In the genomic region with DNA sequence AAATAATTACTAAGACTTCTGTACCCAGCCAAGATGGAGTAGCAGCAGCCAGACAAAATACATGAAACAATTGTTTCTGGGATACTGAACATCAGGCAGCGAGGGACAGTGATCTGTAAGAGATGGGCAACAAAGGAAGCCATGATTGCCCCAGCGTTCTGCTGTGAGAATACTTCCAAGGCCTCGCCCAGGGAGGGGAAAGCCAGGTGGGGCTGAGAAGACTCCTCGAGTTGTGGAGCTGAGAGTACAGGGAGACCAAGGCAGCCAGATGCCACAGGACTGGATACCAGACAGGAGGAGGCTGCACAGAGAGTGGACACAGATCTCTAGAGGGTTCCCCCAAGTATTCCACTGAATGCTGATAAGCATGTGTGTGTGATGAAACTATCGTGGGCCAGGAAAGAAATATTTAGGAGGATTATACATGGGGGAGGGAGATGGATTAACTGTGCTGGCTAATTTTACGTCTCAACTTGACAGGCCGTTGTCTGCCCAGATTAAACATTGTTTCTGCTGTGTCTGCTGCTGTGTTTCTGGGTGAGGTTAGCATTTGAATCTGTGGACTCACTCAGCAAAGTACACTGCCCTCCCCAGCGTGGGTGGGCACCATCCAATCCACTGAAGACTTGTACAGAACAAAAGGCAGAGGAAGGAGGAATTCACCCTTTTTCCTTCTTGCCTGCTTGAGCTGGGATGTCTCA, we compare ENCODE assay signal across 20 cellular contexts. TPM values are rescaled to one million over a fixed set of nuclear protein-coding genes. Genes with fewer than 3 reads are reported as not detected.
"Had no signal": no experiment of that assay in that cellular context is flagged by ENCODE, and none has a peak within 500 bp of the region (broad histone marks: within the 10 kb centered on the region; RNA-seq: fewer than 3 reads in every experiment).

No MANE protein-coding gene starts in this region.

- H3K4me1 Mint-ChIP-seq: activated CD8-positive, alpha-beta memory T cell treated with anti-CD3 and anti-CD28 coated beads, Interleukin-2, amount 10 ng/mL, durations not matched to agents 7 days and 5 days; activated naive CD8-positive, alpha-beta T cell treated with anti-CD3 and anti-CD28 coated beads for 36 hours had no signal

- H3K27me3 Mint-ChIP-seq: activated naive CD8-positive, alpha-beta T cell treated with anti-CD3 and anti-CD28 coated beads for 36 hours had no signal

- DNase-seq: activated CD4-positive, alpha-beta T cell treated with anti-CD3 and anti-CD28 coated beads, Interleukin-2, amount 50 U/mL, for 4 hours; activated CD8-positive, alpha-beta memory T cell treated with anti-CD3 and anti-CD28 coated beads, Interleukin-2, amount 10 ng/mL, durations not matched to agents 7 days and 5 days; activated gamma-delta T cell treated with Interleukin-2 at 50 U/mL for 16 hours; activated naive CD8-positive, alpha-beta T cell treated with anti-CD3 and anti-CD28 coated beads for 36 hours; activated T-cell treated with anti-CD3 and anti-CD28 coated beads, Interleukin-2, amount 50 U/mL, for 24 hours; anterior cingulate cortex; gastrocnemius medialis; heart right ventricle; kidney; naive thymus-derived CD4-positive, alpha-beta T cell; nucleus accumbens; right lobe of liver; stimulated activated CD4-positive, alpha-beta T cell treated with anti-CD3 and anti-CD28 coated beads, Interleukin-12 subunit alpha, Interleukin-12 subunit beta, amount 100 ng/mL, for 4 hours; stimulated activated CD4-positive, alpha-beta T cell treated with anti-CD3 and anti-CD28 coated beads, Interleukin-2, amount 100 ng/mL, for 48 hours; T-helper 2 cell; uterus had no signal

- H3K4me3 ChIP-seq: gastrocnemius medialis, heart right ventricle, right lobe of liver, uterus had no signal

- H3K36me3 ChIP-seq: gastrocnemius medialis, heart right ventricle, right lobe of liver, uterus had no signal

- H3K27ac ChIP-seq: gastrocnemius medialis, right lobe of liver had no signal

- H3K4me3 Mint-ChIP-seq: activated CD8-positive, alpha-beta memory T cell treated with anti-CD3 and anti-CD28 coated beads, Interleukin-2, amount 10 ng/mL, durations not matched to agents 7 days and 5 days; activated naive CD8-positive, alpha-beta T cell treated with anti-CD3 and anti-CD28 coated beads for 36 hours; activated T-cell treated with anti-CD3 and anti-CD28 coated beads, Interleukin-2, amount 50 U/mL, for 24 hours; naive thymus-derived CD4-positive, alpha-beta T cell; stimulated activated naive CD8-positive, alpha-beta T cell treated with anti-CD3 and anti-CD28 coated beads, Interleukin-15, Interleukin-2, amounts not matched to agents 100 ng/mL and 50 ng/mL, for 24 hours had no signal

- H3K9me3 ChIP-seq: gastrocnemius medialis, right lobe of liver, uterus had no signal

- H3K27ac Mint-ChIP-seq: activated CD8-positive, alpha-beta memory T cell treated with anti-CD3 and anti-CD28 coated beads, Interleukin-2, amount 10 ng/mL, durations not matched to agents 7 days and 5 days; activated naive CD8-positive, alpha-beta T cell treated with anti-CD3 and anti-CD28 coated beads for 36 hours; activated T-cell treated with anti-CD3 and anti-CD28 coated beads, Interleukin-2, amount 50 U/mL, for 24 hours; naive thymus-derived CD4-positive, alpha-beta T cell; progenitor cell of endocrine pancreas; stimulated activated naive CD8-positive, alpha-beta T cell treated with anti-CD3 and anti-CD28 coated beads, Interleukin-15, Interleukin-2, amounts not matched to agents 100 ng/mL and 50 ng/mL, for 24 hours had no signal

- H3K27me3 ChIP-seq: gastrocnemius medialis, right lobe of liver, uterus had no signal

- H3K4me1 ChIP-seq: right lobe of liver had no signal

- ATAC-seq: activated CD8-positive, alpha-beta memory T cell treated with anti-CD3 and anti-CD28 coated beads, Interleukin-2, amount 10 ng/mL, durations not matched to agents 7 days and 5 days; gastrocnemius medialis; heart right ventricle; naive thymus-derived CD4-positive, alpha-beta T cell; right lobe of liver had no signal

- FAIRE-seq: endometrium, kidney, TTC549 had no signal

RNA-seq across cellular contexts. Expression of a gene that starts 39.6 kb away (rescaled TPM):
- total RNA-seq: activated CD8-positive, alpha-beta memory T cell treated with anti-CD3 and anti-CD28 coated beads, Interleukin-2, amount 10 ng/mL, durations not matched to agents 7 days and 5 days; activated naive CD8-positive, alpha-beta T cell treated with anti-CD3 and anti-CD28 coated beads for 36 hours; naive thymus-derived CD4-positive, alpha-beta T cell; progenitor cell of endocrine pancreas; right lobe of liver had no signal
- polyA plus RNA-seq: naive thymus-derived CD4-positive, alpha-beta T cell had no signal
